19 cellular contexts compared by ENCODE assay signal in genomic region chr13:24096659-24097058, GRCh38.
DNase-seq lines count a peak whose midpoint lies in the region; ATAC-seq and TF ChIP-seq lines count a peak whose summit lies in the region.
"Had no signal": no experiment of that assay in that cellular context is flagged by ENCODE, and none has a peak within 500 bp of the region (broad histone marks: within the 10 kb centered on the region; RNA-seq: fewer than 3 reads in every experiment).

No MANE protein-coding gene starts in this region.

- H3K36me3 Mint-ChIP-seq in stimulated activated naive CD8-positive, alpha-beta T cell treated with anti-CD3 and anti-CD28 coated beads, Interleukin-15, Interleukin-2, amounts not matched to agents 100 ng/mL and 50 ng/mL, for 24 hours (ENCODE audit: low read depth): no peaks in the 10 kb centered on the region
- H3K36me3 Mint-ChIP-seq: CD8-positive, alpha-beta T cell; stimulated activated memory B cell treated with anti-CD40 and anti-IgM and Interleukin-4, amounts not matched to agents 10 μg/mL and 1 μg/mL and 100 μg/mL, for 72 hours had no signal

- H3K27me3 Mint-ChIP-seq in stimulated activated naive CD8-positive, alpha-beta T cell treated with anti-CD3 and anti-CD28 coated beads, Interleukin-15, Interleukin-2, amounts not matched to agents 100 ng/mL and 50 ng/mL, for 24 hours: peaks cover 6% of the 10 kb centered on the region

- peak overlapping the region; percentile 68 for H3K4me3 Mint-ChIP-seq in stimulated activated naive CD8-positive, alpha-beta T cell treated with anti-CD3 and anti-CD28 coated beads, Interleukin-15, Interleukin-2, amounts not matched to agents 100 ng/mL and 50 ng/mL, for 24 hours
- H3K4me3 Mint-ChIP-seq: memory B cell; nephron; stimulated activated memory B cell treated with anti-CD40 and anti-IgM and Interleukin-4, amounts not matched to agents 10 μg/mL and 1 μg/mL and 100 μg/mL, for 72 hours had no signal

- peaks cover 19% of the 10 kb centered on the region for H3K4me1 Mint-ChIP-seq in stimulated activated naive CD8-positive, alpha-beta T cell treated with anti-CD3 and anti-CD28 coated beads, Interleukin-15, Interleukin-2, amounts not matched to agents 100 ng/mL and 50 ng/mL, for 24 hours (ENCODE audit: low read depth)
- H3K4me1 Mint-ChIP-seq: memory B cell had no signal

- H3K27ac Mint-ChIP-seq in stimulated activated naive CD8-positive, alpha-beta T cell treated with anti-CD3 and anti-CD28 coated beads, Interleukin-15, Interleukin-2, amounts not matched to agents 100 ng/mL and 50 ng/mL, for 24 hours: peak overlapping the region; percentile 91
- H3K27ac Mint-ChIP-seq: CD8-positive, alpha-beta T cell; memory B cell; stimulated activated memory B cell treated with anti-CD40 and anti-IgM and Interleukin-4, amounts not matched to agents 10 μg/mL and 1 μg/mL and 100 μg/mL, for 72 hours had no signal

- no peak for DNase-seq in stimulated activated naive CD8-positive, alpha-beta T cell treated with anti-CD3 and anti-CD28 coated beads, Interleukin-15, Interleukin-2, amounts not matched to agents 100 U/mL and 50 U/mL, for 24 hours
- DNase-seq in SK-N-MC (ENCODE audit: low read depth, low spot score) (no peak), caudate nucleus (lab: John Stamatoyannopoulos, UW) (no peak), NCI-H774 (lab: John Stamatoyannopoulos, UW) (no peak), erythroblast (lab: John Stamatoyannopoulos, UW) (no peak)
- DNase-seq: activated CD4-positive, CD25-positive, alpha-beta regulatory T cell treated with anti-CD3 and anti-CD28 coated beads, Interleukin-2, amount 50 U/mL, for 72 hours; CD8-positive, alpha-beta T cell; NCI-H1105; NCI-H2081 treated with DMSO at 0.1 percent for 48 hours; NCI-H446 treated with DMSO at 0.1 percent for 48 hours; posterior cingulate gyrus; SK-N-SH; tibial artery had no signal

- ATAC-seq in stimulated activated naive CD8-positive, alpha-beta T cell treated with anti-CD3 and anti-CD28 coated beads, Interleukin-15, Interleukin-2, amounts not matched to agents 100 U/mL and 50 U/mL, for 24 hours: no peak
- no peak for ATAC-seq in HG03521 (IDR thresholded peaks at IDR 0.05; ENCODE audit: unreplicated experiment)
- ATAC-seq: CD8-positive, alpha-beta T cell had no signal

- H3K4me3 ChIP-seq in SK-N-MC: peak overlapping the region; percentile 14
- H3K4me3 ChIP-seq: coronary artery, tibial artery had no signal

- no peaks in the 10 kb centered on the region for H3K36me3 ChIP-seq in SK-N-MC (ENCODE audit: insufficient read depth, low read length)
- H3K36me3 ChIP-seq: tibial artery had no signal

- no peak for TF ChIP-seq POLR2A in erythroblast (IDR thresholded peaks at IDR 0.05; ENCODE audit: low read length)

- H3K9ac ChIP-seq in SK-N-MC (ENCODE audit: insufficient read length): no peak overlapping the region
- H3K9ac ChIP-seq: SK-N-SH had no signal

- H3K9me3 ChIP-seq in SK-N-MC (ENCODE audit: low read depth, low read length): no peaks in the 10 kb centered on the region
- H3K9me3 ChIP-seq: SK-N-SH, tibial artery had no signal

- peak overlapping the region; percentile 78 for H3K27ac ChIP-seq in SK-N-MC
- peak overlapping the region; percentile 65 for H3K27ac ChIP-seq in caudate nucleus (ENCODE audit: low read depth, low read length)
- H3K27ac ChIP-seq: coronary artery, tibial artery had no signal

- no peaks in the 10 kb centered on the region for H3K9me3 Mint-ChIP-seq in stimulated activated naive CD8-positive, alpha-beta T cell treated with anti-CD3 and anti-CD28 coated beads, Interleukin-15, Interleukin-2, amounts not matched to agents 100 ng/mL and 50 ng/mL, for 24 hours
- H3K9me3 Mint-ChIP-seq: CD8-positive, alpha-beta T cell; memory B cell; stimulated activated memory B cell treated with anti-CD40 and anti-IgM and Interleukin-4, amounts not matched to agents 10 μg/mL and 1 μg/mL and 100 μg/mL, for 72 hours had no signal
